In genomic region chr17:50265690-50266306, GRCh38 we compare ENCODE assay signal across 15 cellular contexts. TPM values are rescaled to one million over a fixed set of nuclear protein-coding genes. Genes with fewer than 3 reads are reported as not detected.
A peak's percentile ranks its signal among the peaks of the same experiment; 100 is the strongest.
DNase-seq lines count a peak whose midpoint lies in the region; ATAC-seq and TF ChIP-seq lines count a peak whose summit lies in the region.
"Had no signal": no experiment of that assay in that cellular context is flagged by ENCODE, and none has a peak within 500 bp of the region (broad histone marks: within the 10 kb centered on the region; RNA-seq: fewer than 3 reads in every experiment).

No MANE protein-coding gene starts in this region.

- H4K20me1 ChIP-seq in mammary epithelial cell (ENCODE audit: insufficient read depth, low read length): no peaks in the 10 kb centered on the region
- H4K20me1 ChIP-seq in neural progenitor cell (ENCODE audit: low read depth): no peaks in the 10 kb centered on the region

- H3K9ac ChIP-seq in mammary epithelial cell (ENCODE audit: insufficient read depth, low read length) (no peak overlapping the region), neural progenitor cell (no peak overlapping the region)

- CTCF ChIA-PET in MCF 10A (lab: Yijun Ruan, JAX) (interaction anchor here (1.0 to 1.3 kb wide), 3 partner anchors 10 to 65 kb away, joined by 3 to 7 read pairs (median 4); no protein-coding TSS in a partner anchor), mammary epithelial cell (lab: Charles Lee; ENCODE audit: low non-redundant PET) (interaction anchor here (0.6 kb wide), 2 partner anchors 47 to 104 kb away, joined by 3 read pairs; no protein-coding TSS in a partner anchor)
- CTCF ChIA-PET in activated CD4-positive, alpha-beta T cell treated with anti-CD3 and anti-CD28 coated beads, Interleukin-2, amount 10 ng/mL, durations not matched to agents 7 days and 5 days (lab: Charles Lee): interaction anchor here (1.0 to 2.0 kb wide), 6 partner anchors 9 to 96 kb away, joined by 3 to 8 read pairs (median 4); partner anchors contain the start of gene TMEM92

- dilution Hi-C loops in mammary epithelial cell (cut with HindIII; ENCODE audit: low sequenced_read_pairs): loop anchor here (5.0 kb wide), 1 partner anchor 63 kb away; the partner anchor contains the start of gene COL1A1

- no peak overlapping the region for H3K27ac ChIP-seq in mammary epithelial cell (ENCODE audit: insufficient read depth, low read depth, low read length)
- H3K27ac ChIP-seq in breast epithelium: peak overlapping the region; percentile 31 to 87
- no peak overlapping the region for H3K27ac ChIP-seq in neural progenitor cell

- no peak for TF ChIP-seq POLR2A in breast epithelium (IDR thresholded peaks at IDR 0.05)

- DNase-seq in MCF 10A (ENCODE audit: unreplicated experiment) (no peak), mammary epithelial cell (no peak), breast epithelium (ENCODE audit: low spot score in 2 of 2) (no peak), neural progenitor cell (ENCODE audit: low spot score) (no peak), COR-L47 (lab: John Stamatoyannopoulos, UW) (no peak), epidermal melanocyte (ENCODE audit: insufficient read length, low spot score) (no peak)
- no peak for DNase-seq in activated CD4-positive, alpha-beta T cell treated with anti-CD3 and anti-CD28 coated beads, Interleukin-2, amount 10 ng/mL, durations not matched to agents 7 days and 5 days
- DNase-seq: DMS153, NCI-H187 treated with DMSO at 0.1 percent for 48 hours, small intestine had no signal

- peak overlapping the region; percentile 50 for H3K27ac Mint-ChIP-seq in MCF 10A (ENCODE audit: low read depth, unreplicated experiment)
- peak overlapping the region; percentile 36 for H3K27ac Mint-ChIP-seq in neural progenitor cell
- H3K27ac Mint-ChIP-seq in activated CD4-positive, alpha-beta T cell treated with anti-CD3 and anti-CD28 coated beads, Interleukin-2, amount 10 ng/mL, durations not matched to agents 7 days and 5 days: no peak overlapping the region
- H3K27ac Mint-ChIP-seq: naive thymus-derived CD4-positive, alpha-beta T cell had no signal

- no peak overlapping the region for H3K4me3 Mint-ChIP-seq in MCF 10A (ENCODE audit: unreplicated experiment)
- H3K4me3 Mint-ChIP-seq in neural progenitor cell: peak overlapping the region; percentile 42
- H3K4me3 Mint-ChIP-seq in activated CD4-positive, alpha-beta T cell treated with anti-CD3 and anti-CD28 coated beads, Interleukin-2, amount 10 ng/mL, durations not matched to agents 7 days and 5 days: no peak overlapping the region
- H3K4me3 Mint-ChIP-seq: naive thymus-derived CD4-positive, alpha-beta T cell had no signal

- intact Hi-C loops in MCF 10A (cut with micrococcal nuclease): loop anchor here (2.0 kb wide), 1 partner anchor 31 kb away; no protein-coding TSS in a partner anchor
- intact Hi-C loops in mammary epithelial cell (cut with micrococcal nuclease): loop anchor here (1.0 kb wide), 1 partner anchor 12 kb away; no protein-coding TSS in a partner anchor
- intact Hi-C loops in breast epithelium (cut with DNase I; ENCODE audit: low total_unique reads): loop anchor here (2.0 kb wide), 1 partner anchor 45 kb away; no protein-coding TSS in a partner anchor

- H3K36me3 ChIP-seq in mammary epithelial cell (ENCODE audit: insufficient read depth, low read length): no peaks in the 10 kb centered on the region
- H3K36me3 ChIP-seq in breast epithelium: no peaks in the 10 kb centered on the region
- H3K36me3 ChIP-seq in neural progenitor cell: no peaks in the 10 kb centered on the region
- H3K36me3 ChIP-seq: gastroesophageal sphincter, transverse colon had no signal

- H3K79me2 ChIP-seq in mammary epithelial cell (ENCODE audit: insufficient read depth, low read length): no peaks in the 10 kb centered on the region
- H3K79me2 ChIP-seq in neural progenitor cell (ENCODE audit: low read depth): no peaks in the 10 kb centered on the region

- BruUV-seq in MCF 10A (replicated peaks; lab: Mats Ljungman, UMichigan): no TSS peak
- no TSS peak for BruUV-seq in mammary epithelial cell (replicated peaks; lab: Mats Ljungman, UMichigan)

- H3K4me1 ChIP-seq in mammary epithelial cell (ENCODE audit: insufficient read depth, low read length): peaks cover 13% of the 10 kb centered on the region
- H3K4me1 ChIP-seq in breast epithelium: peaks cover 12 to 23% of the 10 kb centered on the region in 2 donors
- H3K4me1 ChIP-seq in neural progenitor cell: peaks cover 34% of the 10 kb centered on the region

- 96% methylated on average over 9 of the region's 10 CpGs for WGBS in mammary epithelial cell (ENCODE audit: low coverage, missing lambda C conversion rate)

- no peak overlapping the region for H3K4me3 ChIP-seq in mammary epithelial cell (replicated peaks in 1 of 3; ENCODE audit: insufficient read depth in 1 of 3, low read depth in 2 of 3, low read length in 3 of 3)
- H3K4me3 ChIP-seq in breast epithelium: no peak overlapping the region
- no peak overlapping the region for H3K4me3 ChIP-seq in neural progenitor cell
- H3K4me3 ChIP-seq: gastroesophageal sphincter, transverse colon had no signal

- in situ Hi-C loops in mammary epithelial cell (cut with MboI; ENCODE audit: low sequenced_read_pairs in 2 of 2): no loop called here

- H3K9me3 Mint-ChIP-seq in MCF 10A (ENCODE audit: unreplicated experiment): no peaks in the 10 kb centered on the region
- H3K9me3 Mint-ChIP-seq in neural progenitor cell: no peaks in the 10 kb centered on the region
- no peaks in the 10 kb centered on the region for H3K9me3 Mint-ChIP-seq in activated CD4-positive, alpha-beta T cell treated with anti-CD3 and anti-CD28 coated beads, Interleukin-2, amount 10 ng/mL, durations not matched to agents 7 days and 5 days
- H3K9me3 Mint-ChIP-seq: naive thymus-derived CD4-positive, alpha-beta T cell had no signal

- peaks cover 4% of the 10 kb centered on the region for H3K36me3 Mint-ChIP-seq in MCF 10A (ENCODE audit: insufficient read depth, unreplicated experiment)
- no peaks in the 10 kb centered on the region for H3K36me3 Mint-ChIP-seq in neural progenitor cell
- no peaks in the 10 kb centered on the region for H3K36me3 Mint-ChIP-seq in activated CD4-positive, alpha-beta T cell treated with anti-CD3 and anti-CD28 coated beads, Interleukin-2, amount 10 ng/mL, durations not matched to agents 7 days and 5 days (ENCODE audit: low read depth)
- H3K36me3 Mint-ChIP-seq: naive thymus-derived CD4-positive, alpha-beta T cell had no signal

- H3K4me2 ChIP-seq in mammary epithelial cell (ENCODE audit: insufficient read depth, low read depth, low read length) (no peak overlapping the region), neural progenitor cell (no peak overlapping the region)

- no peak for TF ChIP-seq CTCF in MCF 10A (IDR thresholded peaks at IDR 0.05; ENCODE audit: unreplicated experiment)
- no peak for TF ChIP-seq CTCF in mammary epithelial cell (conservative IDR thresholded peaks at IDR 0.05 in 1 of 2, IDR thresholded peaks at IDR 0.05 in 1 of 2; ENCODE audit: extremely low read depth in 1 of 2, insufficient read depth in 1 of 2, low read depth in 1 of 2, low read length in 2 of 2)
- TF ChIP-seq CTCF in breast epithelium (IDR thresholded peaks at IDR 0.05): no peak
- no peak for TF ChIP-seq CTCF in neural progenitor cell (IDR thresholded peaks at IDR 0.05)

- H3K9me3 ChIP-seq in mammary epithelial cell (replicated peaks; ENCODE audit: insufficient read depth, low read length) (no peaks in the 10 kb centered on the region), breast epithelium (no peaks in the 10 kb centered on the region), neural progenitor cell (ENCODE audit: low read depth) (no peaks in the 10 kb centered on the region)
- H3K9me3 ChIP-seq: gastroesophageal sphincter, transverse colon had no signal

- H3K27me3 ChIP-seq in mammary epithelial cell (ENCODE audit: insufficient read depth, low read length) (no peaks in the 10 kb centered on the region), breast epithelium (no peaks in the 10 kb centered on the region), neural progenitor cell (no peaks in the 10 kb centered on the region)
- H3K27me3 ChIP-seq: gastroesophageal sphincter, transverse colon had no signal

- no peak for ATAC-seq in GM18520 (IDR thresholded peaks at IDR 0.05; ENCODE audit: unreplicated experiment)
- ATAC-seq: naive thymus-derived CD4-positive, alpha-beta T cell had no signal

- peaks cover 13% of the 10 kb centered on the region for H3K4me1 Mint-ChIP-seq in MCF 10A (ENCODE audit: insufficient read depth, unreplicated experiment)
- peaks cover 53% of the 10 kb centered on the region for H3K4me1 Mint-ChIP-seq in neural progenitor cell
- no peaks in the 10 kb centered on the region for H3K4me1 Mint-ChIP-seq in activated CD4-positive, alpha-beta T cell treated with anti-CD3 and anti-CD28 coated beads, Interleukin-2, amount 10 ng/mL, durations not matched to agents 7 days and 5 days

- POLR2A ChIA-PET in MCF 10A (lab: Yijun Ruan, JAX): interaction anchor here (1.2 kb wide), 1 partner anchor 46 kb away, joined by 4 read pairs; no protein-coding TSS in a partner anchor
- POLR2A ChIA-PET in activated CD4-positive, alpha-beta T cell treated with anti-CD3 and anti-CD28 coated beads, Interleukin-2, amount 10 ng/mL, durations not matched to agents 7 days and 5 days (lab: Charles Lee): no interaction called here

- H3K27me3 Mint-ChIP-seq in MCF 10A (ENCODE audit: insufficient read depth, unreplicated experiment) (no peaks in the 10 kb centered on the region), neural progenitor cell (ENCODE audit: insufficient read depth, low read depth) (peaks cover 6% of the 10 kb centered on the region)
- peaks cover 8% of the 10 kb centered on the region for H3K27me3 Mint-ChIP-seq in activated CD4-positive, alpha-beta T cell treated with anti-CD3 and anti-CD28 coated beads, Interleukin-2, amount 10 ng/mL, durations not matched to agents 7 days and 5 days

- H2AFZ ChIP-seq in mammary epithelial cell (ENCODE audit: low read depth, low read length) (no peak overlapping the region), neural progenitor cell (replicated peaks) (no peak overlapping the region)

- no peaks in the 10 kb centered on the region for H3F3A ChIP-seq in neural progenitor cell (ENCODE audit: low read depth)

RNA-seq across cellular contexts. Expression of gene TMEM92, which starts 8.5 kb away (rescaled TPM):
- 1.1 and 1.5 TPM in 2 replicates for total RNA-seq in MCF 10A (2022)
- under 1 TPM in 1 of 2 donors, not detected in 1; under 0.01 TPM for total RNA-seq in mammary epithelial cell
- polyA plus RNA-seq in mammary epithelial cell: 1.3 TPM
- polyA minus RNA-seq in mammary epithelial cell: 3.0 TPM
- total RNA-seq in breast epithelium: under 1 TPM in 1 of 3 donors, not detected in 2; 0.33 TPM
- total RNA-seq in neural progenitor cell (ENCODE audit: low replicate concordance): 1.8 and 4.4 TPM in 2 replicates
- total RNA-seq in activated CD4-positive, alpha-beta T cell treated with anti-CD3 and anti-CD28 coated beads, Interleukin-2, amount 10 ng/mL, durations not matched to agents 7 days and 5 days: not detected
- total RNA-seq: Right ventricle myocardium superior had no signal
- polyA plus RNA-seq: naive thymus-derived CD4-positive, alpha-beta T cell had no signal

Comparison
In these comparisons a context has a peak if more than half of its experiments do, and no peak if none do; other contexts are left out.
1. H3K27ac ChIP-seq: peak in breast epithelium (2 of 2); none in mammary epithelial cell (single experiment) and neural progenitor cell (single experiment).